In the genomic region with DNA sequence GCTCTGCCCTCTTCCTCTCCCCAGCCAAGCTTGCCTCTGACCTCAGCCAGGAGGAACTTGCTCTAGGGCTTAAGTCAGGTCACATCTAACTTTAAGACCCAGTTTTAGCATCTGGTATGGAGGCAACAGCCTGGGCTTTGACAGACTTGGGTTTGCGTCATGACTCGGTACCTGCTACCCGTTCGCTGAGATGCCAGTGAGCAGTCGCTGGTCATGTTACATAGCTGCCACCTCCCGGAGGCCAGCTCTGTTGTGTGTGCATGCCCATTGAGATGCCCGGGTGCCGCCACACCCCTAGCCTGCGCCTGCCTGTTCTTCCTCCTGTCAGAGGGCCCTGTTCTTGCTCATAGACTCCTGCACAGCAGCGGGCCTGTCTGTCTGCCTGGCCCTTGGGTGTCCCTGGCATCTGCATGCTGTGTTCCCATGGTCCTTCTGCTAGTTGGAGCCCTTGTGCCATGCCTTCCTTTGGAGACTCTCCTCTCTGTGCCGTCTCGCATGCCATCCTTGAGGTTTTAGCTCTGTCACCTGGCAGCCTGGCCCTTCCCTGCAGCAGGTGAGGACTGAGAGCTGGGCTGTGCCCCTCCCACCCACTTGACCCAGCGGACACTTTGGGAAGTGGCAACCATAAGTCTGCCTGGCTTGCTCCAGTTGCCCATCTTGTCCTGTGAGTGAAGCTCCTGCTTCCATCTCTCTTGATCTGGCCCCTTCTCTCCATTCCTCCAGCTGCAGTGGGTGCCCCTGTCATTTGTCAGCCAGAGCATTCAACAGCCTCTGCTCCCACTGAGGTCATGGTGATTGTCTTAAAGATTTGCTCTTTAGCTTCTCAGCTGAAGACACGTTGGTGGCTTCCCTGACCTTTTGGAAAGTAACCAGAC, we compare ENCODE assay signal across 1 cellular context.
TF ChIP-seq lines count a peak whose summit lies in the region.

No MANE protein-coding gene starts in this region.

TF ChIP-seq in HepG2, 621 proteins besides CTCF, POLR2A, EP300 and RAD21 (continued from another document and continues in another):
- TF ChIP-seq, protein P1, sequence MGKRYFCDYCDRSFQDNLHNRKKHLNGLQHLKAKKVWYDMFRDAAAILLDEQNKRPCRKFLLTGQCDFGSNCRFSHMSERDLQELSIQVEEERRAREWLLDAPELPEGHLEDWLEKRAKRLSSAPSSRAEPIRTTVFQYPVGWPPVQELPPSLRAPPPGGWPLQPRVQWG (CRISPR knock-in tag; IDR thresholded peaks at IDR 0.05; ENCODE audit: borderline replicate concordance, low read depth) = no peak
- TF ChIP-seq PHF5A (CRISPR knock-in tag; IDR thresholded peaks at IDR 0.05; ENCODE audit: low read depth, unreplicated experiment) (no peak), ZNF138 (CRISPR knock-in tag; IDR thresholded peaks at IDR 0.05; ENCODE audit: low read depth) (no peak), SRSF1 (optimal IDR thresholded peaks at IDR 0.05; ENCODE audit: low read depth, low read length) (no peak), FOSL1 (CRISPR knock-in tag; IDR thresholded peaks at IDR 0.05; ENCODE audit: borderline replicate concordance) (no peak), REPIN1 (CRISPR knock-in tag; IDR thresholded peaks at IDR 0.05; ENCODE audit: borderline replicate concordance, low read depth) (no peak), MXD4 (CRISPR knock-in tag; IDR thresholded peaks at IDR 0.05) (no peak), HOXA3 (CRISPR knock-in tag; IDR thresholded peaks at IDR 0.05) (0 out of 2 replicates have a peak, but pooled peaks have one; percentile 19), FOXC1 (CRISPR knock-in tag; IDR thresholded peaks at IDR 0.05; ENCODE audit: borderline replicate concordance) (no peak), PPARG (CRISPR knock-in tag; conservative IDR thresholded peaks at IDR 0.05) (no peak), ZFY (CRISPR knock-in tag; IDR thresholded peaks at IDR 0.05) (no peak), RELA (CRISPR knock-in tag; IDR thresholded peaks at IDR 0.05) (no peak), ELF4 (CRISPR knock-in tag; IDR thresholded peaks at IDR 0.05; ENCODE audit: borderline replicate concordance) (no peak), ZNF326 (CRISPR knock-in tag; IDR thresholded peaks at IDR 0.05; ENCODE audit: borderline replicate concordance) (no peak), ATM (IDR thresholded peaks at IDR 0.05; ENCODE audit: borderline replicate concordance) (no peak), ZBTB1 (CRISPR knock-in tag; IDR thresholded peaks at IDR 0.05; ENCODE audit: borderline replicate concordance) (no peak), NFE2L1 (CRISPR knock-in tag; IDR thresholded peaks at IDR 0.05; ENCODE audit: borderline replicate concordance) (no peak), PLRG1 (conservative IDR thresholded peaks at IDR 0.05) (no peak), ZNF33B (CRISPR knock-in tag; IDR thresholded peaks at IDR 0.05) (no peak), ZNF225 (CRISPR knock-in tag; IDR thresholded peaks at IDR 0.05) (no peak), STAG1 (CRISPR knock-in tag; IDR thresholded peaks at IDR 0.05) (no peak), HNF4A (CRISPR knock-in tag; IDR thresholded peaks at IDR 0.05) (no peak), PAWR (CRISPR knock-in tag; IDR thresholded peaks at IDR 0.05; ENCODE audit: borderline replicate concordance) (no peak), ZNF746 (CRISPR knock-in tag; IDR thresholded peaks at IDR 0.05) (no peak), HES4 (CRISPR knock-in tag; IDR thresholded peaks at IDR 0.05; ENCODE audit: borderline replicate concordance) (no peak), MIER2 (CRISPR knock-in tag; IDR thresholded peaks at IDR 0.05) (no peak), KDM5B (CRISPR knock-in tag; IDR thresholded peaks at IDR 0.05; ENCODE audit: borderline replicate concordance) (no peak)
- TF ChIP-seq, protein P2, sequence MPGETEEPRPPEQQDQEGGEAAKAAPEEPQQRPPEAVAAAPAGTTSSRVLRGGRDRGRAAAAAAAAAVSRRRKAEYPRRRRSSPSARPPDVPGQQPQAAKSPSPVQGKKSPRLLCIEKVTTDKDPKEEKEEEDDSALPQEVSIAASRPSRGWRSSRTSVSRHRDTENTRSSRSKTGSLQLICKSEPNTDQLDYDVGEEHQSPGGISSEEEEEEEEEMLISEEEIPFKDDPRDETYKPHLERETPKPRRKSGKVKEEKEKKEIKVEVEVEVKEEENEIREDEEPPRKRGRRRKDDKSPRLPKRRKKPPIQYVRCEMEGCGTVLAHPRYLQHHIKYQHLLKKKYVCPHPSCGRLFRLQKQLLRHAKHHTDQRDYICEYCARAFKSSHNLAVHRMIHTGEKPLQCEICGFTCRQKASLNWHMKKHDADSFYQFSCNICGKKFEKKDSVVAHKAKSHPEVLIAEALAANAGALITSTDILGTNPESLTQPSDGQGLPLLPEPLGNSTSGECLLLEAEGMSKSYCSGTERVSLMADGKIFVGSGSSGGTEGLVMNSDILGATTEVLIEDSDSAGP (CRISPR knock-in tag; IDR thresholded peaks at IDR 0.05; ENCODE audit: borderline replicate concordance) = peak; percentile 32; the same call in 1 of the 2 replicates
- TF ChIP-seq, protein P3, sequence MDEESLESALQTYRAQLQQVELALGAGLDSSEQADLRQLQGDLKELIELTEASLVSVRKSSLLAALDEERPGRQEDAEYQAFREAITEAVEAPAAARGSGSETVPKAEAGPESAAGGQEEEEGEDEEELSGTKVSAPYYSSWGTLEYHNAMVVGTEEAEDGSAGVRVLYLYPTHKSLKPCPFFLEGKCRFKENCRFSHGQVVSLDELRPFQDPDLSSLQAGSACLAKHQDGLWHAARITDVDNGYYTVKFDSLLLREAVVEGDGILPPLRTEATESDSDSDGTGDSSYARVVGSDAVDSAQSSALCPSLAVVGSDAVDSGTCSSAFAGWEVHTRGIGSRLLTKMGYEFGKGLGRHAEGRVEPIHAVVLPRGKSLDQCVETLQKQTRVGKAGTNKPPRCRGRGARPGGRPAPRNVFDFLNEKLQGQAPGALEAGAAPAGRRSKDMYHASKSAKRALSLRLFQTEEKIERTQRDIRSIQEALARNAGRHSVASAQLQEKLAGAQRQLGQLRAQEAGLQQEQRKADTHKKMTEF (CRISPR knock-in tag; IDR thresholded peaks at IDR 0.05) = no peak
- TF ChIP-seq, protein P4, sequence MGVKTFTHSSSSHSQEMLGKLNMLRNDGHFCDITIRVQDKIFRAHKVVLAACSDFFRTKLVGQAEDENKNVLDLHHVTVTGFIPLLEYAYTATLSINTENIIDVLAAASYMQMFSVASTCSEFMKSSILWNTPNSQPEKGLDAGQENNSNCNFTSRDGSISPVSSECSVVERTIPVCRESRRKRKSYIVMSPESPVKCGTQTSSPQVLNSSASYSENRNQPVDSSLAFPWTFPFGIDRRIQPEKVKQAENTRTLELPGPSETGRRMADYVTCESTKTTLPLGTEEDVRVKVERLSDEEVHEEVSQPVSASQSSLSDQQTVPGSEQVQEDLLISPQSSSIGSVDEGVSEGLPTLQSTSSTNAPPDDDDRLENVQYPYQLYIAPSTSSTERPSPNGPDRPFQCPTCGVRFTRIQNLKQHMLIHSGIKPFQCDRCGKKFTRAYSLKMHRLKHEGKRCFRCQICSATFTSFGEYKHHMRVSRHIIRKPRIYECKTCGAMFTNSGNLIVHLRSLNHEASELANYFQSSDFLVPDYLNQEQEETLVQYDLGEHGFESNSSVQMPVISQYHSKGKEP (CRISPR knock-in tag; IDR thresholded peaks at IDR 0.05) = no peak
- TF ChIP-seq, protein P5, sequence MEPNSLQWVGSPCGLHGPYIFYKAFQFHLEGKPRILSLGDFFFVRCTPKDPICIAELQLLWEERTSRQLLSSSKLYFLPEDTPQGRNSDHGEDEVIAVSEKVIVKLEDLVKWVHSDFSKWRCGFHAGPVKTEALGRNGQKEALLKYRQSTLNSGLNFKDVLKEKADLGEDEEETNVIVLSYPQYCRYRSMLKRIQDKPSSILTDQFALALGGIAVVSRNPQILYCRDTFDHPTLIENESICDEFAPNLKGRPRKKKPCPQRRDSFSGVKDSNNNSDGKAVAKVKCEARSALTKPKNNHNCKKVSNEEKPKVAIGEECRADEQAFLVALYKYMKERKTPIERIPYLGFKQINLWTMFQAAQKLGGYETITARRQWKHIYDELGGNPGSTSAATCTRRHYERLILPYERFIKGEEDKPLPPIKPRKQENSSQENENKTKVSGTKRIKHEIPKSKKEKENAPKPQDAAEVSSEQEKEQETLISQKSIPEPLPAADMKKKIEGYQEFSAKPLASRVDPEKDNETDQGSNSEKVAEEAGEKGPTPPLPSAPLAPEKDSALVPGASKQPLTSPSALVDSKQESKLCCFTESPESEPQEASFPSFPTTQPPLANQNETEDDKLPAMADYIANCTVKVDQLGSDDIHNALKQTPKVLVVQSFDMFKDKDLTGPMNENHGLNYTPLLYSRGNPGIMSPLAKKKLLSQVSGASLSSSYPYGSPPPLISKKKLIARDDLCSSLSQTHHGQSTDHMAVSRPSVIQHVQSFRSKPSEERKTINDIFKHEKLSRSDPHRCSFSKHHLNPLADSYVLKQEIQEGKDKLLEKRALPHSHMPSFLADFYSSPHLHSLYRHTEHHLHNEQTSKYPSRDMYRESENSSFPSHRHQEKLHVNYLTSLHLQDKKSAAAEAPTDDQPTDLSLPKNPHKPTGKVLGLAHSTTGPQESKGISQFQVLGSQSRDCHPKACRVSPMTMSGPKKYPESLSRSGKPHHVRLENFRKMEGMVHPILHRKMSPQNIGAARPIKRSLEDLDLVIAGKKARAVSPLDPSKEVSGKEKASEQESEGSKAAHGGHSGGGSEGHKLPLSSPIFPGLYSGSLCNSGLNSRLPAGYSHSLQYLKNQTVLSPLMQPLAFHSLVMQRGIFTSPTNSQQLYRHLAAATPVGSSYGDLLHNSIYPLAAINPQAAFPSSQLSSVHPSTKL (CRISPR knock-in tag; IDR thresholded peaks at IDR 0.05) = no peak
- TF ChIP-seq, protein P6, sequence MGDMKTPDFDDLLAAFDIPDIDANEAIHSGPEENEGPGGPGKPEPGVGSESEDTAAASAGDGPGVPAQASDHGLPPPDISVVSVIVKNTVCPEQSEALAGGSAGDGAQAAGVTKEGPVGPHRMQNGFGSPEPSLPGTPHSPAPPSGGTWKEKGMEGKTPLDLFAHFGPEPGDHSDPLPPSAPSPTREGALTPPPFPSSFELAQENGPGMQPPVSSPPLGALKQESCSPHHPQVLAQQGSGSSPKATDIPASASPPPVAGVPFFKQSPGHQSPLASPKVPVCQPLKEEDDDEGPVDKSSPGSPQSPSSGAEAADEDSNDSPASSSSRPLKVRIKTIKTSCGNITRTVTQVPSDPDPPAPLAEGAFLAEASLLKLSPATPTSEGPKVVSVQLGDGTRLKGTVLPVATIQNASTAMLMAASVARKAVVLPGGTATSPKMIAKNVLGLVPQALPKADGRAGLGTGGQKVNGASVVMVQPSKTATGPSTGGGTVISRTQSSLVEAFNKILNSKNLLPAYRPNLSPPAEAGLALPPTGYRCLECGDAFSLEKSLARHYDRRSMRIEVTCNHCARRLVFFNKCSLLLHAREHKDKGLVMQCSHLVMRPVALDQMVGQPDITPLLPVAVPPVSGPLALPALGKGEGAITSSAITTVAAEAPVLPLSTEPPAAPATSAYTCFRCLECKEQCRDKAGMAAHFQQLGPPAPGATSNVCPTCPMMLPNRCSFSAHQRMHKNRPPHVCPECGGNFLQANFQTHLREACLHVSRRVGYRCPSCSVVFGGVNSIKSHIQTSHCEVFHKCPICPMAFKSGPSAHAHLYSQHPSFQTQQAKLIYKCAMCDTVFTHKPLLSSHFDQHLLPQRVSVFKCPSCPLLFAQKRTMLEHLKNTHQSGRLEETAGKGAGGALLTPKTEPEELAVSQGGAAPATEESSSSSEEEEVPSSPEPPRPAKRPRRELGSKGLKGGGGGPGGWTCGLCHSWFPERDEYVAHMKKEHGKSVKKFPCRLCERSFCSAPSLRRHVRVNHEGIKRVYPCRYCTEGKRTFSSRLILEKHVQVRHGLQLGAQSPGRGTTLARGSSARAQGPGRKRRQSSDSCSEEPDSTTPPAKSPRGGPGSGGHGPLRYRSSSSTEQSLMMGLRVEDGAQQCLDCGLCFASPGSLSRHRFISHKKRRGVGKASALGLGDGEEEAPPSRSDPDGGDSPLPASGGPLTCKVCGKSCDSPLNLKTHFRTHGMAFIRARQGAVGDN (CRISPR knock-in tag; IDR thresholded peaks at IDR 0.05) = peak; percentile 44
- TF ChIP-seq, protein P7, sequence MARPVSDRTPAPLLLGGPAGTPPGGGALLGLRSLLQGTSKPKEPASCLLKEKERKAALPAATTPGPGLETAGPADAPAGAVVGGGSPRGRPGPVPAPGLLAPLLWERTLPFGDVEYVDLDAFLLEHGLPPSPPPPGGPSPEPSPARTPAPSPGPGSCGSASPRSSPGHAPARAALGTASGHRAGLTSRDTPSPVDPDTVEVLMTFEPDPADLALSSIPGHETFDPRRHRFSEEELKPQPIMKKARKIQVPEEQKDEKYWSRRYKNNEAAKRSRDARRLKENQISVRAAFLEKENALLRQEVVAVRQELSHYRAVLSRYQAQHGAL (CRISPR knock-in tag; IDR thresholded peaks at IDR 0.05; ENCODE audit: not compliant biosample characterization) = no peak
- TF ChIP-seq, protein P8, sequence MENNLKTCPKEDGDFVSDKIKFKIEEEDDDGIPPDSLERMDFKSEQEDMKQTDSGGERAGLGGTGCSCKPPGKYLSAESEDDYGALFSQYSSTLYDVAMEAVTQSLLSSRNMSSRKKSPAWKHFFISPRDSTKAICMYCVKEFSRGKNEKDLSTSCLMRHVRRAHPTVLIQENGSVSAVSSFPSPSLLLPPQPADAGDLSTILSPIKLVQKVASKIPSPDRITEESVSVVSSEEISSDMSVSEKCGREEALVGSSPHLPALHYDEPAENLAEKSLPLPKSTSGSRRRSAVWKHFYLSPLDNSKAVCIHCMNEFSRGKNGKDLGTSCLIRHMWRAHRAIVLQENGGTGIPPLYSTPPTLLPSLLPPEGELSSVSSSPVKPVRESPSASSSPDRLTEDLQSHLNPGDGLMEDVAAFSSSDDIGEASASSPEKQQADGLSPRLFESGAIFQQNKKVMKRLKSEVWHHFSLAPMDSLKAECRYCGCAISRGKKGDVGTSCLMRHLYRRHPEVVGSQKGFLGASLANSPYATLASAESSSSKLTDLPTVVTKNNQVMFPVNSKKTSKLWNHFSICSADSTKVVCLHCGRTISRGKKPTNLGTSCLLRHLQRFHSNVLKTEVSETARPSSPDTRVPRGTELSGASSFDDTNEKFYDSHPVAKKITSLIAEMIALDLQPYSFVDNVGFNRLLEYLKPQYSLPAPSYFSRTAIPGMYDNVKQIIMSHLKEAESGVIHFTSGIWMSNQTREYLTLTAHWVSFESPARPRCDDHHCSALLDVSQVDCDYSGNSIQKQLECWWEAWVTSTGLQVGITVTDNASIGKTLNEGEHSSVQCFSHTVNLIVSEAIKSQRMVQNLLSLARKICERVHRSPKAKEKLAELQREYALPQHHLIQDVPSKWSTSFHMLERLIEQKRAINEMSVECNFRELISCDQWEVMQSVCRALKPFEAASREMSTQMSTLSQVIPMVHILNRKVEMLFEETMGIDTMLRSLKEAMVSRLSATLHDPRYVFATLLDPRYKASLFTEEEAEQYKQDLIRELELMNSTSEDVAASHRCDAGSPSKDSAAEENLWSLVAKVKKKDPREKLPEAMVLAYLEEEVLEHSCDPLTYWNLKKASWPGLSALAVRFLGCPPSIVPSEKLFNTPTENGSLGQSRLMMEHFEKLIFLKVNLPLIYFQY (CRISPR knock-in tag; IDR thresholded peaks at IDR 0.05; ENCODE audit: borderline replicate concordance) = no peak
- TF ChIP-seq, protein P9, sequence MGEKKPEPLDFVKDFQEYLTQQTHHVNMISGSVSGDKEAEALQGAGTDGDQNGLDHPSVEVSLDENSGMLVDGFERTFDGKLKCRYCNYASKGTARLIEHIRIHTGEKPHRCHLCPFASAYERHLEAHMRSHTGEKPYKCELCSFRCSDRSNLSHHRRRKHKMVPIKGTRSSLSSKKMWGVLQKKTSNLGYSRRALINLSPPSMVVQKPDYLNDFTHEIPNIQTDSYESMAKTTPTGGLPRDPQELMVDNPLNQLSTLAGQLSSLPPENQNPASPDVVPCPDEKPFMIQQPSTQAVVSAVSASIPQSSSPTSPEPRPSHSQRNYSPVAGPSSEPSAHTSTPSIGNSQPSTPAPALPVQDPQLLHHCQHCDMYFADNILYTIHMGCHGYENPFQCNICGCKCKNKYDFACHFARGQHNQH (CRISPR knock-in tag; IDR thresholded peaks at IDR 0.05) = 0 out of 2 replicates have a peak, but pooled peaks have one; percentile 22
- TF ChIP-seq, protein P10, sequence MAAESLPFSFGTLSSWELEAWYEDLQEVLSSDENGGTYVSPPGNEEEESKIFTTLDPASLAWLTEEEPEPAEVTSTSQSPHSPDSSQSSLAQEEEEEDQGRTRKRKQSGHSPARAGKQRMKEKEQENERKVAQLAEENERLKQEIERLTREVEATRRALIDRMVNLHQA (CRISPR knock-in tag; IDR thresholded peaks at IDR 0.05) = no peak
